Comparison of ENCODE assay signal across 8 cellular contexts in genomic region chr11:67345949-67346819, GRCh38. TPM values are rescaled to one million over a fixed set of nuclear protein-coding genes. Genes with fewer than 3 reads are reported as not detected.
A peak's percentile ranks its signal among the peaks of the same experiment; 100 is the strongest.
DNase-seq lines count a peak whose midpoint lies in the region; ATAC-seq and TF ChIP-seq lines count a peak whose summit lies in the region.

No MANE protein-coding gene starts in this region.

- peak; percentile 88 for TF ChIP-seq CTCF in 22Rv1 (IDR thresholded peaks at IDR 0.05)
- peak; percentile 94 for TF ChIP-seq CTCF in DOHH2 (IDR thresholded peaks at IDR 0.05; ENCODE audit: low read depth, low read length, poor library complexity, severe bottlenecking)
- TF ChIP-seq CTCF in choroid plexus epithelial cell (conservative IDR thresholded peaks at IDR 0.05; ENCODE audit: low read depth, low read length): peak; percentile 88

- H3K36me3 Mint-ChIP-seq in naive B cell: no peaks in the 10 kb centered on the region

- H3K4me2 ChIP-seq in DOHH2 (ENCODE audit: low read length): peak overlapping the region; percentile 3; the same call in 1 of the 2 replicates

- no peaks in the 10 kb centered on the region for H3K9me2 ChIP-seq in DOHH2 (replicated peaks; ENCODE audit: control insufficient read depth, low read length)

- H4K20me1 ChIP-seq in DOHH2 (ENCODE audit: control insufficient read depth, insufficient read depth, low read depth, low read length): no peaks in the 10 kb centered on the region

- peak overlapping the region; percentile 90 for H3K27ac ChIP-seq in 22Rv1
- peak overlapping the region; percentile 51 for H3K27ac ChIP-seq in DOHH2 (ENCODE audit: low read depth, low read length)

- peaks cover 58 to 78% (median 63%) of the 10 kb centered on the region in 3 donors for H3K4me1 Mint-ChIP-seq in naive B cell

- no peaks in the 10 kb centered on the region; the same call in 1 of the 2 replicates for H3K9me3 ChIP-seq in DOHH2 (ENCODE audit: control insufficient read depth, insufficient read depth, low read length)

- peak; percentile 91 for DNase-seq in NCI-H69 (lab: John Stamatoyannopoulos, UW)
- DNase-seq in choroid plexus epithelial cell (ENCODE audit: low read depth): peak; percentile 74
- no peak for DNase-seq in naive B cell
- DNase-seq in medulla oblongata (ENCODE audit: extremely low spot score): no peak
- DNase-seq in GM19238 (ENCODE audit: insufficient read length, low spot score): no peak

- H3K27me3 ChIP-seq in DOHH2 (ENCODE audit: control insufficient read depth, low read length): no peaks in the 10 kb centered on the region

- H3K27me3 Mint-ChIP-seq in naive B cell: no peaks in the 10 kb centered on the region

- H3K79me2 ChIP-seq in DOHH2 (ENCODE audit: control insufficient read depth, low read length): peaks cover 4% of the 10 kb centered on the region

- peaks cover 26% of the 10 kb centered on the region for H3F3A ChIP-seq in DOHH2 (ENCODE audit: control insufficient read depth, insufficient read depth)

- peak overlapping the region; percentile 24 to 85 (median 62) for H3K4me3 Mint-ChIP-seq in naive B cell

- H3K36me3 ChIP-seq in DOHH2 (ENCODE audit: control insufficient read depth, low read length): peaks cover 5% of the 10 kb centered on the region

- ATAC-seq in naive B cell (ENCODE audit: low read depth in 2 of 2) (peak; percentile 41 to 56), HG03095 (IDR thresholded peaks at IDR 0.05; ENCODE audit: unreplicated experiment) (no peak)

- H3K4me1 ChIP-seq in DOHH2 (ENCODE audit: control insufficient read depth, low read length): peaks cover 63% of the 10 kb centered on the region

- H3K4me3 ChIP-seq in DOHH2 (ENCODE audit: low read length) (no peak overlapping the region), choroid plexus epithelial cell (ENCODE audit: low read depth, low read length) (no peak overlapping the region)

- peak overlapping the region in 5 of 6 donors; percentile 47 to 95 (median 91) for H3K27ac Mint-ChIP-seq in naive B cell

- H3K9me3 Mint-ChIP-seq in naive B cell: no peaks in the 10 kb centered on the region

RNA-seq across cellular contexts. Expression of gene POLD4, which starts 7.2 kb away (rescaled TPM):
- 100 to 1,000 TPM; 340 to 535 (median 458) TPM for polyA plus RNA-seq in naive B cell (ENCODE audit: low read depth in 6 of 6)

RNA-seq across cellular contexts. Expression of gene CLCF1, which starts 27.2 kb away (rescaled TPM):
- 10 to 100 TPM in 1 of 6 donors, 1 to 10 TPM in 5; 5.3 to 10.4 (median 7.7) TPM for polyA plus RNA-seq in naive B cell (ENCODE audit: low read depth in 6 of 6)

RNA-seq across cellular contexts. Expression of gene SSH3, which starts 42.9 kb away (rescaled TPM):
- under 1 TPM in 1 of 6 donors, not detected in 5; 0.18 TPM for polyA plus RNA-seq in naive B cell (ENCODE audit: low read depth in 6 of 6)

RNA-seq across cellular contexts. Expression of gene RAD9A, which starts 45.6 kb away (rescaled TPM):
- polyA plus RNA-seq in naive B cell (ENCODE audit: low read depth in 6 of 6): 10 to 100 TPM in 4 of 6 donors, 1 to 10 TPM in 2; 6.7 to 17.5 (median 11.0) TPM

RNA-seq across cellular contexts. Expression of gene PPP1CA, which starts 55.5 kb away (rescaled TPM):
- 100 to 1,000 TPM; 492 to 795 (median 530) TPM for polyA plus RNA-seq in naive B cell (ENCODE audit: low read depth in 6 of 6)

Comparison
In these comparisons a context has a peak if more than half of its experiments do, and no peak if none do; other contexts are left out.
1. DNase-seq: peak in NCI-H69 (single experiment) and choroid plexus epithelial cell (single experiment); none in naive B cell (single experiment), medulla oblongata (single experiment) and GM19238 (single experiment).
2. Peak in every context shown above with its lines, with median percentiles within 50 percentile points of each other: CTCF ChIP-seq.